1 cellular context compared by ENCODE assay signal in the genomic region with DNA sequence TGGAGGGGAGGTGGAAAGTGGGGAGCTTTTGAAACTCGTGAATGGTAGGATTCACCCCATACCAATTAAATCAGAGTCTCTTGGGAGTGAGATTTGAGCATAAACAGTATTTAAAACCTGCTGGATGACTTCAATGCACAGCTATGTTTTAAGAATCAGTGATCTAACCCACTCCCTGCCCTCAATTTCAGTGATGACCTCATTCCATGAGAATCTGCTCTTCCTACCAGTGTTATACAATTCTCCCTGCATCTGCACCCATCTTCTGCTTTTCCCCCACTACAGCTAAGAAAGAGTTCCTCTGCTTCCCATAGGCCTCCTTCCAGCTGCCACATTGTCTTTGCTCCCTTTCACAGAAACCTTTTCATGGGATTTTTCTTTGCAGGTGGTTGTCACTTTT.
TF ChIP-seq lines count a peak whose summit lies in the region.

No MANE protein-coding gene starts in this region.

TF ChIP-seq in SK-N-SH, 30 proteins besides CTCF, POLR2A, EP300 and RAD21 (continued from another document):
- TF ChIP-seq, protein P1, sequence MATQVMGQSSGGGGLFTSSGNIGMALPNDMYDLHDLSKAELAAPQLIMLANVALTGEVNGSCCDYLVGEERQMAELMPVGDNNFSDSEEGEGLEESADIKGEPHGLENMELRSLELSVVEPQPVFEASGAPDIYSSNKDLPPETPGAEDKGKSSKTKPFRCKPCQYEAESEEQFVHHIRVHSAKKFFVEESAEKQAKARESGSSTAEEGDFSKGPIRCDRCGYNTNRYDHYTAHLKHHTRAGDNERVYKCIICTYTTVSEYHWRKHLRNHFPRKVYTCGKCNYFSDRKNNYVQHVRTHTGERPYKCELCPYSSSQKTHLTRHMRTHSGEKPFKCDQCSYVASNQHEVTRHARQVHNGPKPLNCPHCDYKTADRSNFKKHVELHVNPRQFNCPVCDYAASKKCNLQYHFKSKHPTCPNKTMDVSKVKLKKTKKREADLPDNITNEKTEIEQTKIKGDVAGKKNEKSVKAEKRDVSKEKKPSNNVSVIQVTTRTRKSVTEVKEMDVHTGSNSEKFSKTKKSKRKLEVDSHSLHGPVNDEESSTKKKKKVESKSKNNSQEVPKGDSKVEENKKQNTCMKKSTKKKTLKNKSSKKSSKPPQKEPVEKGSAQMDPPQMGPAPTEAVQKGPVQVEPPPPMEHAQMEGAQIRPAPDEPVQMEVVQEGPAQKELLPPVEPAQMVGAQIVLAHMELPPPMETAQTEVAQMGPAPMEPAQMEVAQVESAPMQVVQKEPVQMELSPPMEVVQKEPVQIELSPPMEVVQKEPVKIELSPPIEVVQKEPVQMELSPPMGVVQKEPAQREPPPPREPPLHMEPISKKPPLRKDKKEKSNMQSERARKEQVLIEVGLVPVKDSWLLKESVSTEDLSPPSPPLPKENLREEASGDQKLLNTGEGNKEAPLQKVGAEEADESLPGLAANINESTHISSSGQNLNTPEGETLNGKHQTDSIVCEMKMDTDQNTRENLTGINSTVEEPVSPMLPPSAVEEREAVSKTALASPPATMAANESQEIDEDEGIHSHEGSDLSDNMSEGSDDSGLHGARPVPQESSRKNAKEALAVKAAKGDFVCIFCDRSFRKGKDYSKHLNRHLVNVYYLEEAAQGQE (IDR thresholded peaks at IDR 0.05; ENCODE audit: low read depth, low read length): no peak
- TF ChIP-seq RFX5 (IDR thresholded peaks at IDR 0.05; ENCODE audit: low read length) (no peak), TEAD4 (IDR thresholded peaks at IDR 0.05; ENCODE audit: borderline replicate concordance, insufficient read depth) (no peak)
